Comparison of ENCODE assay signal across 8 cellular contexts in genomic region chr18:47149457-47150028, GRCh38. TPM values are rescaled to one million over a fixed set of nuclear protein-coding genes. Genes with fewer than 3 reads are reported as not detected.
A peak's percentile ranks its signal among the peaks of the same experiment; 100 is the strongest.
DNase-seq lines count a peak whose midpoint lies in the region; ATAC-seq, FAIRE-seq and TF ChIP-seq lines count a peak whose summit lies in the region.

No MANE protein-coding gene starts in this region.

- H3K4me1 ChIP-seq in Karpas-422 (ENCODE audit: low read length) (peaks cover 24% of the 10 kb centered on the region), GM12878 (ENCODE audit: control insufficient read depth, insufficient read depth, low read length) (peaks cover 3% of the 10 kb centered on the region; the same call in 1 of the 2 replicates), subcutaneous abdominal adipose tissue (ENCODE audit: control insufficient read depth in 5 of 5, insufficient read depth in 5 of 5, low read length in 5 of 5) (peaks cover 3 to 23% (median 20%) of the 10 kb centered on the region in 5 donors)

- intact Hi-C loops in GM12878 (cut with micrococcal nuclease; ENCODE audit: unreplicated experiment) = no loop called here

- peak; percentile 42 for DNase-seq in D341Med (ENCODE audit: low spot score)
- peak; percentile 52 for DNase-seq in Karpas-422
- DNase-seq in GM12878 (ENCODE audit: low read depth, low spot score) = no peak
- peak; percentile 23 for DNase-seq in kidney tubule cell (ENCODE audit: low spot score)
- no peak for DNase-seq in NAMALWA (ENCODE audit: low spot score)
- no peak for DNase-seq in T-helper 9 cell
- DNase-seq in SW480 (ENCODE audit: low spot score) = no peak

- ATAC-seq in GM12878 = peak; percentile 11

- TF ChIP-seq CTCF in GM12878 (IDR thresholded peaks at IDR 0.05 in 2 of 3, conservative IDR thresholded peaks at IDR 0.05 in 1 of 3; ENCODE audit: control insufficient read depth in 2 of 3, extremely low read depth in 1 of 3, insufficient read depth in 1 of 3, low read depth in 3 of 3, low read length in 3 of 3) = no peak

- POLR2A ChIA-PET in GM12878 (lab: Charles Lee) = interaction anchor here (0.9 to 2.7 kb wide), 4 partner anchors 15 to 28 kb away, joined by 3 to 25 read pairs (median 6); no protein-coding TSS in a partner anchor

- FAIRE-seq in GM12878 (lab: Jason Lieb, UNC) = no peak

- H3K36me3 ChIP-seq in Karpas-422 (ENCODE audit: insufficient read depth, low read length) = peaks cover 10% of the 10 kb centered on the region; the same call in 1 of the 2 replicates
- no peaks in the 10 kb centered on the region; a peak in 1 of 4 replicates for H3K36me3 ChIP-seq in GM12878 (ENCODE audit: control insufficient read depth in 2 of 2, insufficient read depth in 2 of 2, low read length in 1 of 2)
- peaks cover 8 to 11% (median 8%) of the 10 kb centered on the region in 5 donors for H3K36me3 ChIP-seq in subcutaneous abdominal adipose tissue (ENCODE audit: control insufficient read depth in 5 of 5, insufficient read depth in 5 of 5, low read length in 5 of 5)

- no peak for TF ChIP-seq EP300 in GM12878 (IDR thresholded peaks at IDR 0.05; ENCODE audit: borderline replicate concordance in 1 of 2, control insufficient read depth in 1 of 2, low read depth in 2 of 2, low read length in 2 of 2)

- H3K4me3 ChIP-seq in Karpas-422 (ENCODE audit: low read length) (peak overlapping the region; percentile 86), GM12878 (peak overlapping the region; percentile 72), subcutaneous abdominal adipose tissue (ENCODE audit: low read depth in 1 of 5, low read length in 5 of 5) (peak overlapping the region; percentile 83 to 93 (median 87))

- H4K20me1 ChIP-seq in Karpas-422 (ENCODE audit: insufficient read depth, low read depth, low read length) (no peaks in the 10 kb centered on the region), GM12878 (ENCODE audit: control insufficient read depth, insufficient read depth) (no peaks in the 10 kb centered on the region)

- WGBS in GM12878 (ENCODE audit: insufficient coverage, insufficient replicate concordance, low lambda C conversion rate, missing lambda C conversion rate) = 61% methylated on average over 12 of the region's 12 CpGs

- H3K27ac ChIP-seq in Karpas-422 (ENCODE audit: low read length) = peak overlapping the region; percentile 39
- peak overlapping the region; percentile 84 for H3K27ac ChIP-seq in GM12878 (ENCODE audit: control insufficient read depth, insufficient read depth)
- H3K27ac ChIP-seq in subcutaneous abdominal adipose tissue (ENCODE audit: low read depth, low read length) = peak overlapping the region; percentile 77

- H3K9ac ChIP-seq in Karpas-422 (ENCODE audit: low read length) (peak overlapping the region; percentile 80), GM12878 (ENCODE audit: control insufficient read depth, insufficient read depth, low read length) (peak overlapping the region; percentile 90), subcutaneous abdominal adipose tissue (ENCODE audit: low read length in 5 of 5) (peak overlapping the region in 4 of 5 donors; percentile 88 to 98 (median 92))

- H3K4me2 ChIP-seq in Karpas-422 (ENCODE audit: low read depth, low read length, poor library complexity, severe bottlenecking) (peak overlapping the region; percentile 89), GM12878 (ENCODE audit: control insufficient read depth, insufficient read depth) (peak overlapping the region; percentile 65)

- in situ Hi-C loops in GM12878 (cut with MboI) = no loop called here

- H3K9me3 ChIP-seq in Karpas-422 (ENCODE audit: low read length) (no peaks in the 10 kb centered on the region), GM12878 (replicated peaks; ENCODE audit: control insufficient read depth, insufficient read depth, low read length) (no peaks in the 10 kb centered on the region), subcutaneous abdominal adipose tissue (ENCODE audit: control insufficient read depth in 5 of 5, low read length in 5 of 5) (no peaks in the 10 kb centered on the region)

- RAD21 ChIA-PET in GM12878 (lab: Charles Lee; ENCODE audit: unreplicated experiment) = interaction anchor here (1.2 to 1.5 kb wide), 2 partner anchors 15 to 29 kb away, joined by 3 to 4 read pairs; no protein-coding TSS in a partner anchor

- no peaks in the 10 kb centered on the region for H3K9me2 ChIP-seq in Karpas-422 (replicated peaks; ENCODE audit: insufficient read depth, low read length)

- H3K27me3 ChIP-seq in Karpas-422 (ENCODE audit: low read length) (no peaks in the 10 kb centered on the region), GM12878 (replicated peaks in 1 of 2; ENCODE audit: control insufficient read depth in 2 of 2, insufficient read depth in 2 of 2, low read length in 1 of 2) (no peaks in the 10 kb centered on the region), subcutaneous abdominal adipose tissue (ENCODE audit: control insufficient read depth in 5 of 5, insufficient read depth in 4 of 5, low read length in 5 of 5) (no peaks in the 10 kb centered on the region)

- H3K79me2 ChIP-seq in Karpas-422 (ENCODE audit: low read length) (peaks cover 55% of the 10 kb centered on the region), GM12878 (ENCODE audit: control insufficient read depth, insufficient read depth, low read length) (peaks cover 10% of the 10 kb centered on the region)

- no TSS peak for BruUV-seq in GM12878 (replicated peaks; lab: Mats Ljungman, UMichigan)

- TF ChIP-seq POLR2A in GM12878 (IDR thresholded peaks at IDR 0.05; ENCODE audit: low read depth, low read length) = no peak

- SMC1A ChIA-PET in GM12878 (lab: Charles Lee; ENCODE audit: uncharacterized antibody, unreplicated experiment) = interaction anchor here (0.6 to 2.2 kb wide), 10 partner anchors 11 to 777 kb away, joined by 3 to 8 read pairs (median 4); no protein-coding TSS in a partner anchor

- CTCF ChIA-PET in GM12878 (lab: Yijun Ruan, JAX) = interaction anchor here (1.7 to 2.2 kb wide), 2 partner anchors 15 to 23 kb away, joined by 3 to 7 read pairs; no protein-coding TSS in a partner anchor

- H2AFZ ChIP-seq in Karpas-422 (ENCODE audit: low read length) (peak overlapping the region; percentile 52; the same call in 1 of the 2 replicates), GM12878 (ENCODE audit: control insufficient read depth, low read depth, low read length) (peak overlapping the region; percentile 98)

- no peak for TF ChIP-seq RAD21 in GM12878 (IDR thresholded peaks at IDR 0.05; ENCODE audit: insufficient read depth, low read depth, low read length)

TF ChIP-seq in GM12878, 131 proteins besides CTCF, POLR2A, EP300 and RAD21:
- TF ChIP-seq MXI1 (IDR thresholded peaks at IDR 0.05; ENCODE audit: low read depth, low read length) (peak; percentile 22; the same call in 1 of the 2 replicates), HCFC1 (IDR thresholded peaks at IDR 0.05; ENCODE audit: low read length) (no peak)

RNA-seq across cellular contexts. Expression of gene HDHD2, which starts 0.8 kb away (rescaled TPM):
- total RNA-seq in Karpas-422 (2014; rRNA removed; shearing (Covaris generic); ENCODE audit: low replicate concordance) = 39.2 and 42.9 TPM in 2 replicates
- 45.1 and 45.6 TPM in 2 replicates for total RNA-seq in GM12878 (2013; cell fraction: nucleolus; rRNA removed)
- total RNA-seq in GM12878 (2014; rRNA removed) = 13.7 TPM in 2 replicates
- 18.9 and 19.3 TPM in 2 replicates for total RNA-seq in GM12878 (2014; rRNA removed; fragmentation: Illumina TruSeq; extraction: Trizol)
- total RNA-seq in GM12878 (2021) = 21.0 and 23.5 TPM in 2 replicates
- polyA plus RNA-seq in GM12878 (2011; ENCODE audit: low read depth) = 16.6 TPM
- 16.1 and 25.4 TPM in 2 replicates for polyA plus RNA-seq in GM12878 (2011; rRNA removed)
- polyA plus RNA-seq in GM12878 (2011; cell fraction: cytosol; rRNA removed) = 10.3 and 10.5 TPM in 2 replicates
- 8.4 and 14.5 TPM in 2 replicates for polyA plus RNA-seq in GM12878 (2011; cell fraction: nucleus; rRNA removed)
- 14.3 and 18.2 TPM in 2 replicates for polyA plus RNA-seq in GM12878 (2012)
- 20.3 and 23.3 TPM in 2 replicates for polyA plus RNA-seq in GM12878 (2014; fragmentation: Illumina TruSeq; extraction: Trizol)
- polyA plus RNA-seq in GM12878 (2014; fragmentation: Nextera tagmentation; extraction: Ambion mirVana) = 10 to 100 TPM in 1 of 2 experiments, 1 to 10 TPM in 1; 4.6 to 14.9 TPM
- 8.7 and 11.3 TPM in 2 replicates for polyA plus RNA-seq in GM12878 (2014; rRNA removed)
- polyA plus RNA-seq in GM12878 (2016; fragmentation: Nextera tagmentation; extraction: Ambion mirVana) = 10 to 100 TPM; 23.0 to 29.1 TPM
- 7.9 and 11.1 TPM in 2 replicates for polyA minus RNA-seq in GM12878 (2011; rRNA and poly(A)+ RNA removed)
- 7.6 and 9.8 TPM in 2 replicates for polyA minus RNA-seq in GM12878 (2011; cell fraction: cytosol; rRNA and poly(A)+ RNA removed)
- polyA minus RNA-seq in GM12878 (2011; cell fraction: nucleus; rRNA and poly(A)+ RNA removed) = 8.1 and 10.2 TPM in 2 replicates

RNA-seq across cellular contexts. Expression of gene IER3IP1, which starts 26.6 kb away (rescaled TPM):
- 32.2 and 32.9 TPM in 2 replicates for total RNA-seq in Karpas-422 (2014; rRNA removed; shearing (Covaris generic); ENCODE audit: low replicate concordance)
- total RNA-seq in GM12878 (2013; cell fraction: nucleolus; rRNA removed) = 11.1 and 12.6 TPM in 2 replicates
- 32.1 and 37.3 TPM in 2 replicates for total RNA-seq in GM12878 (2014; rRNA removed)
- 16.3 and 18.1 TPM in 2 replicates for total RNA-seq in GM12878 (2014; rRNA removed; fragmentation: Illumina TruSeq; extraction: Trizol)
- total RNA-seq in GM12878 (2021) = 7.9 and 9.0 TPM in 2 replicates
- polyA plus RNA-seq in GM12878 (2011; ENCODE audit: low read depth) = 4.4 TPM
- polyA plus RNA-seq in GM12878 (2011; rRNA removed) = 19.5 and 27.8 TPM in 2 replicates
- polyA plus RNA-seq in GM12878 (2011; cell fraction: cytosol; rRNA removed) = 6.9 and 14.4 TPM in 2 replicates
- 6.2 TPM in 2 replicates for polyA plus RNA-seq in GM12878 (2011; cell fraction: nucleus; rRNA removed)
- polyA plus RNA-seq in GM12878 (2012) = 13.8 and 26.6 TPM in 2 replicates
- 11.6 and 13.3 TPM in 2 replicates for polyA plus RNA-seq in GM12878 (2014; fragmentation: Illumina TruSeq; extraction: Trizol)
- 10 to 100 TPM; 30.8 to 40.9 TPM for polyA plus RNA-seq in GM12878 (2014; fragmentation: Nextera tagmentation; extraction: Ambion mirVana)
- 27.3 and 50.6 TPM in 2 replicates for polyA plus RNA-seq in GM12878 (2014; rRNA removed)
- 10 to 100 TPM; 28.8 to 31.2 TPM for polyA plus RNA-seq in GM12878 (2016; fragmentation: Nextera tagmentation; extraction: Ambion mirVana)
- 4.5 and 5.6 TPM in 2 replicates for polyA minus RNA-seq in GM12878 (2011; rRNA and poly(A)+ RNA removed)
- 2.3 and 3.4 TPM in 2 replicates for polyA minus RNA-seq in GM12878 (2011; cell fraction: cytosol; rRNA and poly(A)+ RNA removed)
- polyA minus RNA-seq in GM12878 (2011; cell fraction: nucleus; rRNA and poly(A)+ RNA removed) = 3.5 and 6.0 TPM in 2 replicates

Comparison
In these comparisons a context has a peak if more than half of its experiments do, and no peak if none do; other contexts are left out.
1. DNase-seq: peak in D341Med (single experiment), Karpas-422 (single experiment) and kidney tubule cell (single experiment); none in GM12878 (single experiment), NAMALWA (single experiment), T-helper 9 cell (single experiment) and SW480 (single experiment).
2. Peak in every context shown above with its lines, with median percentiles within 50 percentile points of each other: H3K27ac ChIP-seq, H3K4me3 ChIP-seq and H3K9ac ChIP-seq.